36 cellular contexts compared by ENCODE assay signal in the genomic region with DNA sequence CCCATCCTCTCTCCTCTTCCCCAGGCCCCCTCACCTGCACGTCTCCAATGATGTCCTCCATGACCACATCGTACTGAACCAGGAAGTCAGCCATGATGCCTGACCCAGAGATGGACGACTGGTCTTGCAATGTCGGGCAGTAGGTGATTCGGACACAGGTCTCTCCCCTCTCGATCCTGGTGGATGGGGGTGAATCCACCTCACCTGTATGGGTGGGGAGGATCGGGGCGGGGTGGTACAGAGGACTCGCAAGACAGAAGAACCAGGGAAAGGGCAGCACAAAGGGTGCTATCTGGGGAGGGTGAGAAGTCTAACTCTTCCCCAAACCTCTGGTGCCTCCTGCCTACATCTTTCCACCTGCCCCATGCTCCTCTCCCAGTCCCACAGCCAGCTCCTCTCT. TPM values are rescaled to one million over a fixed set of nuclear protein-coding genes. Genes with fewer than 3 reads are reported as not detected.
"Had no signal": no experiment of that assay in that cellular context is flagged by ENCODE, and none has a peak within 500 bp of the region (broad histone marks: within the 10 kb centered on the region; RNA-seq: fewer than 3 reads in every experiment).

No MANE protein-coding gene starts in this region.

- H3K79me2 ChIP-seq: hepatocyte had no signal

- H3K27me3 ChIP-seq: hepatocyte, ovary, right atrium auricular region, right lobe of liver, upper lobe of left lung, vagina had no signal

- H3K4me3 Mint-ChIP-seq: naive thymus-derived CD4-positive, alpha-beta T cell; natural killer cell treated with Interleukin-12 subunit alpha and Interleukin-12 subunit beta and Interleukin-15 and Interleukin-18, amount 100 ng/mL, for 72 hours; stimulated activated memory B cell treated with anti-CD40 and anti-IgM and Interleukin-4, amounts not matched to agents 10 μg/mL and 1 μg/mL and 100 μg/mL, for 72 hours; stimulated activated naive CD8-positive, alpha-beta T cell treated with anti-CD3 and anti-CD28 coated beads, Interleukin-15, amount 100 ng/mL, for 72 hours had no signal

- H3K27ac Mint-ChIP-seq: naive thymus-derived CD4-positive, alpha-beta T cell; natural killer cell treated with Interleukin-12 subunit alpha and Interleukin-12 subunit beta and Interleukin-15 and Interleukin-18, amount 100 ng/mL, for 72 hours; progenitor cell of endocrine pancreas; stimulated activated memory B cell treated with anti-CD40 and anti-IgM and Interleukin-4, amounts not matched to agents 10 μg/mL and 1 μg/mL and 100 μg/mL, for 72 hours had no signal

- H3K4me3 ChIP-seq: heart right ventricle, hepatocyte, lower lobe of right lung, mucosa of descending colon, ovary, right atrium auricular region, right lobe of liver, smooth muscle cell, tibial nerve, upper lobe of left lung, vagina had no signal

- H3K36me3 ChIP-seq: heart right ventricle, lower lobe of right lung, ovary, right atrium auricular region, right lobe of liver, tibial nerve, upper lobe of left lung, vagina had no signal

- ATAC-seq: heart right ventricle; left cardiac atrium; left lobe of liver; lower lobe of right lung; mucosa of descending colon; naive thymus-derived CD4-positive, alpha-beta T cell; natural killer cell treated with Interleukin-12 subunit alpha and Interleukin-12 subunit beta and Interleukin-15 and Interleukin-18, amount 100 ng/mL, for 72 hours; right lobe of liver; stimulated activated memory B cell treated with anti-CD40 and anti-IgM and Interleukin-4, amounts not matched to agents 10 μg/mL and 1 μg/mL and 100 μg/mL, for 72 hours; stimulated activated naive CD8-positive, alpha-beta T cell treated with anti-CD3 and anti-CD28 coated beads, Interleukin-15, amount 100 ng/mL, for 72 hours had no signal

- DNase-seq: heart right ventricle; islet precursor cell; kidney glomerular epithelial cell; left cardiac atrium; lower lobe of right lung; mammary epithelial cell; mesendoderm; midbrain; mucosa of descending colon; naive thymus-derived CD4-positive, alpha-beta T cell; ovary; right lobe of liver; stimulated activated CD4-positive, alpha-beta T cell treated with anti-CD3 and anti-CD28 coated beads, Interleukin-1b, Interleukin-23, amount 100 ng/mL, for 48 hours; stimulated activated CD4-positive, alpha-beta T cell treated with anti-CD3 and anti-CD28 coated beads, Interleukin-2, amount 100 ng/mL, for 48 hours; stimulated activated CD4-positive, alpha-beta T cell treated with anti-CD3 and anti-CD28 coated beads, Interleukin-4, amount 100 ng/mL, for 4 hours; stimulated activated CD8-positive, alpha-beta memory T cell treated with anti-CD3 and anti-CD28 coated beads, Interleukin-4, amount 100 ng/mL, for 48 hours; stimulated activated naive CD4-positive, alpha-beta T cell treated with Interleukin-2 at 50 U/mL for 16 hours; stimulated activated naive CD8-positive, alpha-beta T cell treated with anti-CD3 and anti-CD28 coated beads, Interleukin-15, amount 100 ng/mL, for 72 hours; substantia nigra had no signal

- H3K9me3 ChIP-seq: heart right ventricle, lower lobe of right lung, mucosa of descending colon, ovary, right lobe of liver, tibial nerve, upper lobe of left lung, vagina had no signal

- H3K4me1 ChIP-seq: heart right ventricle, lower lobe of right lung, right atrium auricular region, right lobe of liver, tibial nerve, upper lobe of left lung, vagina had no signal

- H3K27ac ChIP-seq: heart right ventricle, hepatocyte, lower lobe of right lung, ovary, right atrium auricular region, right lobe of liver, tibial nerve, upper lobe of left lung, vagina had no signal

- H3K9me3 Mint-ChIP-seq: naive thymus-derived CD4-positive, alpha-beta T cell; natural killer cell treated with Interleukin-12 subunit alpha and Interleukin-12 subunit beta and Interleukin-15 and Interleukin-18, amount 100 ng/mL, for 72 hours; stimulated activated memory B cell treated with anti-CD40 and anti-IgM and Interleukin-4, amounts not matched to agents 10 μg/mL and 1 μg/mL and 100 μg/mL, for 72 hours; stimulated activated naive CD8-positive, alpha-beta T cell treated with anti-CD3 and anti-CD28 coated beads, Interleukin-15, amount 100 ng/mL, for 72 hours had no signal

- H3K27me3 Mint-ChIP-seq: progenitor cell of endocrine pancreas; stimulated activated memory B cell treated with anti-CD40 and anti-IgM and Interleukin-4, amounts not matched to agents 10 μg/mL and 1 μg/mL and 100 μg/mL, for 72 hours; stimulated activated naive CD8-positive, alpha-beta T cell treated with anti-CD3 and anti-CD28 coated beads, Interleukin-15, amount 100 ng/mL, for 72 hours had no signal

- H2AFZ ChIP-seq: hepatocyte had no signal

- H3K4me2 ChIP-seq: hepatocyte, smooth muscle cell had no signal

- H3K36me3 Mint-ChIP-seq: naive thymus-derived CD4-positive, alpha-beta T cell; natural killer cell treated with Interleukin-12 subunit alpha and Interleukin-12 subunit beta and Interleukin-15 and Interleukin-18, amount 100 ng/mL, for 72 hours; stimulated activated memory B cell treated with anti-CD40 and anti-IgM and Interleukin-4, amounts not matched to agents 10 μg/mL and 1 μg/mL and 100 μg/mL, for 72 hours had no signal

- H3K4me1 Mint-ChIP-seq: stimulated activated naive CD8-positive, alpha-beta T cell treated with anti-CD3 and anti-CD28 coated beads, Interleukin-15, amount 100 ng/mL, for 72 hours had no signal

RNA-seq across cellular contexts. Expression of gene ITIH6, which starts 9.6 kb away (rescaled TPM):
- total RNA-seq: heart right ventricle; hepatocyte; left cardiac atrium; left lobe of liver; liver; lower lobe of right lung; mammary epithelial cell; mucosa of descending colon; myocyte; naive thymus-derived CD4-positive, alpha-beta T cell; natural killer cell treated with Interleukin-12 subunit alpha and Interleukin-12 subunit beta and Interleukin-15 and Interleukin-18, amount 100 ng/mL, for 72 hours; omental fat pad; ovary; progenitor cell of endocrine pancreas; pulmonary artery endothelial cell; renal cortical epithelial cell; right atrium auricular region; right lobe of liver; smooth muscle cell; temporal lobe; tibial nerve; upper lobe of left lung; vagina had no signal
- polyA plus RNA-seq: heart right ventricle; hepatocyte; liver; mammary epithelial cell; naive thymus-derived CD4-positive, alpha-beta T cell; smooth muscle cell; thymus had no signal
